8 cellular contexts compared by ENCODE assay signal in genomic region chr10:60572511-60573194, GRCh38.
DNase-seq lines count a peak whose midpoint lies in the region; ATAC-seq and TF ChIP-seq lines count a peak whose summit lies in the region.

No MANE protein-coding gene starts in this region.

- H3F3A ChIP-seq in PC-3 (ENCODE audit: low read length, unreplicated experiment) = peaks cover 4% of the 10 kb centered on the region

- in situ Hi-C loops in mammary epithelial cell (cut with MboI; ENCODE audit: low sequenced_read_pairs in 2 of 2) = no loop called here

- no peak overlapping the region for H3K4me3 ChIP-seq in H7 (ENCODE audit: insufficient read depth, low read depth, low read length)
- peak overlapping the region; percentile 70 for H3K4me3 ChIP-seq in PC-3 (ENCODE audit: low read length)
- peak overlapping the region; percentile 28 to 57 (median 49) for H3K4me3 ChIP-seq in mammary epithelial cell (replicated peaks in 1 of 3; ENCODE audit: insufficient read depth in 1 of 3, low read depth in 2 of 3, low read length in 3 of 3)
- peak overlapping the region; percentile 69 for H3K4me3 ChIP-seq in skeletal muscle satellite cell (ENCODE audit: low read length)

- H3K36me3 ChIP-seq in H7 (replicated peaks; ENCODE audit: control insufficient read depth, insufficient read depth, low read length) (no peaks in the 10 kb centered on the region), PC-3 (ENCODE audit: low read depth, low read length) (peaks cover 4% of the 10 kb centered on the region; the same call in 1 of the 2 replicates), mammary epithelial cell (ENCODE audit: insufficient read depth, low read length) (no peaks in the 10 kb centered on the region), skeletal muscle satellite cell (ENCODE audit: insufficient read depth, low read length) (no peaks in the 10 kb centered on the region)

- no peaks in the 10 kb centered on the region for H3K27me3 ChIP-seq in H7 (ENCODE audit: control insufficient read depth, insufficient read depth, low read length)
- H3K27me3 ChIP-seq in PC-3 (ENCODE audit: low read length) = no peaks in the 10 kb centered on the region
- H3K27me3 ChIP-seq in mammary epithelial cell (ENCODE audit: insufficient read depth, low read length) = no peaks in the 10 kb centered on the region
- no peaks in the 10 kb centered on the region for H3K27me3 ChIP-seq in skeletal muscle satellite cell (ENCODE audit: control insufficient read depth, insufficient read depth, low read length)

- H3K4me1 ChIP-seq in PC-3 (ENCODE audit: insufficient read depth, low read length) (peaks cover 65% of the 10 kb centered on the region), mammary epithelial cell (ENCODE audit: insufficient read depth, low read length) (peaks cover 4% of the 10 kb centered on the region), skeletal muscle satellite cell (ENCODE audit: control insufficient read depth, insufficient read depth, low read length) (peaks cover 12% of the 10 kb centered on the region)

- H3K9me3 ChIP-seq in PC-3 (ENCODE audit: low read length) = peaks cover 6% of the 10 kb centered on the region; the same call in 1 of the 2 replicates
- no peaks in the 10 kb centered on the region for H3K9me3 ChIP-seq in mammary epithelial cell (replicated peaks; ENCODE audit: insufficient read depth, low read length)
- H3K9me3 ChIP-seq in skeletal muscle satellite cell (replicated peaks; ENCODE audit: low read length) = no peaks in the 10 kb centered on the region

- dilution Hi-C loops in mammary epithelial cell (cut with HindIII; ENCODE audit: low sequenced_read_pairs) = no loop called here

- peak; percentile 48 for DNase-seq in A172 (ENCODE audit: low spot score)
- peak; percentile 18 for DNase-seq in H7
- DNase-seq in PC-3 = peak; percentile 95
- peak; percentile 61 for DNase-seq in mammary epithelial cell
- peak; percentile 80 for DNase-seq in islet precursor cell

- H3K4me2 ChIP-seq in PC-3 (ENCODE audit: low read length) = peak overlapping the region; percentile 84
- H3K4me2 ChIP-seq in mammary epithelial cell (ENCODE audit: insufficient read depth, low read depth, low read length) = peak overlapping the region; percentile 76
- peak overlapping the region; percentile 84 for H3K4me2 ChIP-seq in skeletal muscle satellite cell (ENCODE audit: low read length)

- H3K27ac ChIP-seq in PC-3 (ENCODE audit: low read length) (peak overlapping the region; percentile 48), mammary epithelial cell (ENCODE audit: insufficient read depth, low read depth, low read length) (peak overlapping the region; percentile 2)

- H3K9ac ChIP-seq in PC-3 (ENCODE audit: low read length) = peak overlapping the region; percentile 28
- H3K9ac ChIP-seq in mammary epithelial cell (ENCODE audit: insufficient read depth, low read length) = peak overlapping the region; percentile 6
- H3K9ac ChIP-seq in skeletal muscle satellite cell (ENCODE audit: low read depth, low read length) = peak overlapping the region; percentile 49

- intact Hi-C loops in PC-3 (cut with micrococcal nuclease) = loop anchor here (1.0 to 5.0 kb wide), 6 partner anchors 39 to 195 kb away; no protein-coding TSS in a partner anchor
- intact Hi-C loops in mammary epithelial cell (cut with micrococcal nuclease) = no loop called here

- peak; percentile 84 for ATAC-seq in PC-3
- ATAC-seq in GM21737 (IDR thresholded peaks at IDR 0.05; ENCODE audit: unreplicated experiment) = no peak
- ATAC-seq in GM18519 (IDR thresholded peaks at IDR 0.05; ENCODE audit: low FRiP score, unreplicated experiment) = no peak

- peak overlapping the region; percentile 85 for H2AFZ ChIP-seq in PC-3 (ENCODE audit: low read length)
- peak overlapping the region; percentile 63 for H2AFZ ChIP-seq in mammary epithelial cell (ENCODE audit: low read depth, low read length)

- BruUV-seq in PC-3 (replicated peaks; lab: Mats Ljungman, UMichigan) (TSS peak; percentile 80), mammary epithelial cell (replicated peaks; lab: Mats Ljungman, UMichigan) (no TSS peak)

- H4K20me1 ChIP-seq in PC-3 (ENCODE audit: low read length) (no peaks in the 10 kb centered on the region), mammary epithelial cell (ENCODE audit: insufficient read depth, low read length) (no peaks in the 10 kb centered on the region)

- 4% methylated on average over 12 of the region's 12 CpGs for WGBS in mammary epithelial cell (ENCODE audit: low coverage, missing lambda C conversion rate)

- POLR2A ChIA-PET in PC-3 (lab: Charles Lee; ENCODE audit: unreplicated experiment) = interaction anchor here (0.5 to 0.7 kb wide), 2 partner anchors 43 to 95 kb away, joined by 3 to 6 read pairs; no protein-coding TSS in a partner anchor

- CTCF ChIA-PET in PC-3 (lab: Charles Lee) (interaction anchor here (0.5 kb wide), 1 partner anchor 32 kb away, joined by 3 read pairs; no protein-coding TSS in a partner anchor), mammary epithelial cell (lab: Charles Lee; ENCODE audit: low non-redundant PET) (no interaction called here)

- no peaks in the 10 kb centered on the region for H3K9me2 ChIP-seq in PC-3 (replicated peaks; ENCODE audit: low read length)

- TF ChIP-seq CTCF in PC-3 (conservative IDR thresholded peaks at IDR 0.05; ENCODE audit: low read depth, low read length) (0 out of 2 replicates have a peak, but pooled peaks have one; percentile 11), mammary epithelial cell (conservative IDR thresholded peaks at IDR 0.05 in 1 of 2, IDR thresholded peaks at IDR 0.05 in 1 of 2; ENCODE audit: extremely low read depth in 1 of 2, insufficient read depth in 1 of 2, low read depth in 1 of 2, low read length in 2 of 2) (no peak)

- peaks cover 34% of the 10 kb centered on the region for H3K79me2 ChIP-seq in PC-3 (ENCODE audit: low read length)
- no peaks in the 10 kb centered on the region for H3K79me2 ChIP-seq in mammary epithelial cell (ENCODE audit: insufficient read depth, low read length)

Comparison
In these comparisons a context has a peak if more than half of its experiments do, and no peak if none do; other contexts are left out.
1. DNase-seq: peak in every context shown above with its lines; median percentile 95 in PC-3; 80 in islet precursor cell; 61 in mammary epithelial cell; 48 in A172; 18 in H7.